ENCODE assay signal across 10 cellular contexts in genomic region chr2:188984126-188984525, GRCh38. TPM values are rescaled to one million over a fixed set of nuclear protein-coding genes. Genes with fewer than 3 reads are reported as not detected.
DNase-seq lines count a peak whose midpoint lies in the region; ATAC-seq and TF ChIP-seq lines count a peak whose summit lies in the region.
"Had no signal": no experiment of that assay in that cellular context is flagged by ENCODE, and none has a peak within 500 bp of the region (broad histone marks: within the 10 kb centered on the region; RNA-seq: fewer than 3 reads in every experiment).

No MANE protein-coding gene starts in this region.

- POLR2A ChIA-PET in SK-N-SH (lab: Yijun Ruan, JAX), result no interaction called here
- POLR2A ChIA-PET in activated CD4-positive, alpha-beta T cell treated with anti-CD3 and anti-CD28 coated beads for 36 hours (lab: Charles Lee), result no interaction called here

- ATAC-seq in foreskin keratinocyte (no peak), HG03039 (IDR thresholded peaks at IDR 0.05; ENCODE audit: unreplicated experiment) (no peak)
- no peak for ATAC-seq in activated CD4-positive, alpha-beta T cell treated with anti-CD3 and anti-CD28 coated beads for 36 hours

- peaks cover 89% of the 10 kb centered on the region for H3K79me2 ChIP-seq in SK-N-SH (ENCODE audit: insufficient read depth)
- H3K79me2 ChIP-seq in smooth muscle cell (ENCODE audit: low read depth), result peaks cover 99% of the 10 kb centered on the region

- no peaks in the 10 kb centered on the region for H3K27me3 Mint-ChIP-seq in activated CD4-positive, alpha-beta T cell treated with anti-CD3 and anti-CD28 coated beads for 36 hours
- H3K27me3 Mint-ChIP-seq: dendritic cell treated with granulocyte-macrophage colony-stimulating factor and Interleukin-4, amounts not matched to agents 40 ng/mL and 50 ng/mL, for 4 days had no signal

- H3K27me3 ChIP-seq in SK-N-SH (ENCODE audit: insufficient read depth), result no peaks in the 10 kb centered on the region
- H3K27me3 ChIP-seq in foreskin keratinocyte, result no peaks in the 10 kb centered on the region
- H3K27me3 ChIP-seq in smooth muscle cell (ENCODE audit: low read depth), result no peaks in the 10 kb centered on the region
- H3K27me3 ChIP-seq: SJCRH30 had no signal

- H3K27ac Mint-ChIP-seq in activated CD4-positive, alpha-beta T cell treated with anti-CD3 and anti-CD28 coated beads for 36 hours, result no peak overlapping the region
- H3K27ac Mint-ChIP-seq: dendritic cell treated with granulocyte-macrophage colony-stimulating factor and Interleukin-4, amounts not matched to agents 40 ng/mL and 50 ng/mL, for 4 days had no signal

- no peaks in the 10 kb centered on the region for H3K9me2 ChIP-seq in SK-N-SH

- peak overlapping the region; percentile 96 for H3K9ac ChIP-seq in SK-N-SH
- H3K9ac ChIP-seq in smooth muscle cell (ENCODE audit: low read depth), result peak overlapping the region; percentile 93

- H3K4me1 Mint-ChIP-seq in activated CD4-positive, alpha-beta T cell treated with anti-CD3 and anti-CD28 coated beads for 36 hours, result peaks cover 4% of the 10 kb centered on the region

- peaks cover 88% of the 10 kb centered on the region for H3F3A ChIP-seq in SK-N-SH (replicated peaks; ENCODE audit: insufficient read depth)
- peaks cover 72% of the 10 kb centered on the region for H3F3A ChIP-seq in smooth muscle cell (ENCODE audit: low read depth)

- TF ChIP-seq CTCF in SK-N-SH (IDR thresholded peaks at IDR 0.05) (peak; percentile 61), foreskin keratinocyte (conservative IDR thresholded peaks at IDR 0.05) (peak; percentile 62), smooth muscle cell (IDR thresholded peaks at IDR 0.05; ENCODE audit: borderline replicate concordance, insufficient read depth, poor library complexity, severe bottlenecking) (peak; percentile 48)

- H2AFZ ChIP-seq in SK-N-SH (ENCODE audit: low read depth), result no peak overlapping the region
- H2AFZ ChIP-seq in smooth muscle cell (ENCODE audit: low read depth), result no peak overlapping the region

- H3K4me3 Mint-ChIP-seq in activated CD4-positive, alpha-beta T cell treated with anti-CD3 and anti-CD28 coated beads for 36 hours, result no peak overlapping the region
- H3K4me3 Mint-ChIP-seq: dendritic cell treated with granulocyte-macrophage colony-stimulating factor and Interleukin-4, amounts not matched to agents 40 ng/mL and 50 ng/mL, for 4 days had no signal

- no peak for TF ChIP-seq EP300 in SK-N-SH (IDR thresholded peaks at IDR 0.05; ENCODE audit: borderline replicate concordance in 1 of 2, low read depth in 1 of 2, low read length in 1 of 2)

- peak; percentile 60 for DNase-seq in GM04504 (ENCODE audit: low read depth)
- DNase-seq in SK-N-SH, result no peak
- no peak for DNase-seq in foreskin keratinocyte
- no peak for DNase-seq in smooth muscle cell (lab: John Stamatoyannopoulos, UW; ENCODE audit: unreplicated experiment)
- no peak for DNase-seq in iPS-NIHi11 (ENCODE audit: low spot score)
- no peak for DNase-seq in activated CD4-positive, alpha-beta T cell treated with anti-CD3 and anti-CD28 coated beads for 36 hours
- DNase-seq in NOMO-1 (lab: John Stamatoyannopoulos, UW; ENCODE audit: unreplicated experiment in 2 of 2), result no peak

- H3K27ac ChIP-seq in SK-N-SH (ENCODE audit: low read depth in 2 of 2, low read length in 1 of 2) (peak overlapping the region; percentile 99 to 100), foreskin keratinocyte (no peak overlapping the region), smooth muscle cell (ENCODE audit: low read depth) (peak overlapping the region; percentile 98)
- H3K27ac ChIP-seq: SJCRH30 had no signal

- peaks cover 49 to 79% of the 10 kb centered on the region in 2 experiments for H3K36me3 ChIP-seq in SK-N-SH (replicated peaks in 1 of 2; ENCODE audit: control insufficient read depth in 1 of 2, insufficient read depth in 2 of 2, low read length in 1 of 2)
- peaks cover 23% of the 10 kb centered on the region for H3K36me3 ChIP-seq in smooth muscle cell (ENCODE audit: low read depth)
- H3K36me3 ChIP-seq: SJCRH30 had no signal

- no peaks in the 10 kb centered on the region for H4K20me1 ChIP-seq in SK-N-SH (ENCODE audit: insufficient read depth)
- peaks cover 22% of the 10 kb centered on the region for H4K20me1 ChIP-seq in smooth muscle cell (ENCODE audit: low read depth)

- H3K9me3 ChIP-seq in SK-N-SH, result no peaks in the 10 kb centered on the region
- no peaks in the 10 kb centered on the region for H3K9me3 ChIP-seq in smooth muscle cell (replicated peaks; ENCODE audit: low read depth)
- H3K9me3 ChIP-seq: SJCRH30 had no signal

- TF ChIP-seq RAD21 in SK-N-SH (IDR thresholded peaks at IDR 0.05; ENCODE audit: low read length), result peak; percentile 65

- no peaks in the 10 kb centered on the region for H3K36me3 Mint-ChIP-seq in activated CD4-positive, alpha-beta T cell treated with anti-CD3 and anti-CD28 coated beads for 36 hours (ENCODE audit: low read depth)

- H3K4me3 ChIP-seq in SK-N-SH (ENCODE audit: low read depth in 2 of 2, low read length in 1 of 2), result no peak overlapping the region
- peak overlapping the region; percentile 91 for H3K4me3 ChIP-seq in smooth muscle cell
- H3K4me3 ChIP-seq: SJCRH30 had no signal

- no peaks in the 10 kb centered on the region for H3K9me3 Mint-ChIP-seq in activated CD4-positive, alpha-beta T cell treated with anti-CD3 and anti-CD28 coated beads for 36 hours (ENCODE audit: low read depth)
- H3K9me3 Mint-ChIP-seq: dendritic cell treated with granulocyte-macrophage colony-stimulating factor and Interleukin-4, amounts not matched to agents 40 ng/mL and 50 ng/mL, for 4 days had no signal

- H3K4me2 ChIP-seq in SK-N-SH, result peak overlapping the region; percentile 56; the same call in 1 of the 2 replicates
- H3K4me2 ChIP-seq in smooth muscle cell, result peak overlapping the region; percentile 92

- CTCF ChIA-PET in SK-N-SH (lab: Yijun Ruan, JAX), result interaction anchor here (0.9 to 4.7 kb wide), 13 partner anchors 9 to 1489 kb away, joined by 3 to 32 read pairs (median 4); partner anchors contain the start of gene COL3A1
- CTCF ChIA-PET in activated CD4-positive, alpha-beta T cell treated with anti-CD3 and anti-CD28 coated beads for 36 hours (lab: Charles Lee), result interaction anchor here (1.1 kb wide), 1 partner anchor 460 kb away, joined by 4 read pairs; no protein-coding TSS in a partner anchor

- intact Hi-C loops in activated CD4-positive, alpha-beta T cell treated with anti-CD3 and anti-CD28 coated beads for 36 hours (cut with DNase I, micrococcal nuclease), result loop anchor here in 1 of 2 experiments (10.0 kb wide), 1 partner anchor 459 kb away; no protein-coding TSS in a partner anchor

- H3K4me1 ChIP-seq in SK-N-SH (ENCODE audit: control insufficient read depth in 1 of 2, insufficient read depth in 2 of 2, low read depth in 1 of 2, low read length in 1 of 2), result peaks cover 15 to 51% of the 10 kb centered on the region in 2 experiments
- no peaks in the 10 kb centered on the region for H3K4me1 ChIP-seq in foreskin keratinocyte
- H3K4me1 ChIP-seq in smooth muscle cell (ENCODE audit: low read depth), result peaks cover 70% of the 10 kb centered on the region

TF ChIP-seq in SK-N-SH, 30 proteins besides CTCF, POLR2A, EP300 and RAD21 (continues in another document):
- TF ChIP-seq, protein P1, sequence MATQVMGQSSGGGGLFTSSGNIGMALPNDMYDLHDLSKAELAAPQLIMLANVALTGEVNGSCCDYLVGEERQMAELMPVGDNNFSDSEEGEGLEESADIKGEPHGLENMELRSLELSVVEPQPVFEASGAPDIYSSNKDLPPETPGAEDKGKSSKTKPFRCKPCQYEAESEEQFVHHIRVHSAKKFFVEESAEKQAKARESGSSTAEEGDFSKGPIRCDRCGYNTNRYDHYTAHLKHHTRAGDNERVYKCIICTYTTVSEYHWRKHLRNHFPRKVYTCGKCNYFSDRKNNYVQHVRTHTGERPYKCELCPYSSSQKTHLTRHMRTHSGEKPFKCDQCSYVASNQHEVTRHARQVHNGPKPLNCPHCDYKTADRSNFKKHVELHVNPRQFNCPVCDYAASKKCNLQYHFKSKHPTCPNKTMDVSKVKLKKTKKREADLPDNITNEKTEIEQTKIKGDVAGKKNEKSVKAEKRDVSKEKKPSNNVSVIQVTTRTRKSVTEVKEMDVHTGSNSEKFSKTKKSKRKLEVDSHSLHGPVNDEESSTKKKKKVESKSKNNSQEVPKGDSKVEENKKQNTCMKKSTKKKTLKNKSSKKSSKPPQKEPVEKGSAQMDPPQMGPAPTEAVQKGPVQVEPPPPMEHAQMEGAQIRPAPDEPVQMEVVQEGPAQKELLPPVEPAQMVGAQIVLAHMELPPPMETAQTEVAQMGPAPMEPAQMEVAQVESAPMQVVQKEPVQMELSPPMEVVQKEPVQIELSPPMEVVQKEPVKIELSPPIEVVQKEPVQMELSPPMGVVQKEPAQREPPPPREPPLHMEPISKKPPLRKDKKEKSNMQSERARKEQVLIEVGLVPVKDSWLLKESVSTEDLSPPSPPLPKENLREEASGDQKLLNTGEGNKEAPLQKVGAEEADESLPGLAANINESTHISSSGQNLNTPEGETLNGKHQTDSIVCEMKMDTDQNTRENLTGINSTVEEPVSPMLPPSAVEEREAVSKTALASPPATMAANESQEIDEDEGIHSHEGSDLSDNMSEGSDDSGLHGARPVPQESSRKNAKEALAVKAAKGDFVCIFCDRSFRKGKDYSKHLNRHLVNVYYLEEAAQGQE (IDR thresholded peaks at IDR 0.05; ENCODE audit: low read depth, low read length), result no peak
- TF ChIP-seq ZBTB33 (IDR thresholded peaks at IDR 0.05; ENCODE audit: borderline replicate concordance, low read depth) (no peak), TAF1 (IDR thresholded peaks at IDR 0.05; ENCODE audit: borderline replicate concordance, low read depth, low read length) (no peak)

RNA-seq across cellular contexts. Expression of gene COL3A1, which starts 10.0 kb away (rescaled TPM):
- polyA plus RNA-seq in SK-N-SH (2012; rRNA removed) (900 and 987 TPM in 2 replicates), foreskin keratinocyte (0.03 and 0.06 TPM in 2 replicates), smooth muscle cell (9,077 and 11,807 TPM in 2 replicates)
- 795 and 912 TPM in 2 replicates for polyA plus RNA-seq in SK-N-SH (2012; cell fraction: cytosol; rRNA removed)
- polyA plus RNA-seq in SK-N-SH (2012; cell fraction: nucleus; rRNA removed), result 770 and 1,016 TPM in 2 replicates
- total RNA-seq in foreskin keratinocyte (0.04 and 0.24 TPM in 2 replicates), smooth muscle cell (10,359 and 12,824 TPM in 2 replicates)
- total RNA-seq in activated CD4-positive, alpha-beta T cell treated with anti-CD3 and anti-CD28 coated beads for 36 hours, result under 1 TPM; 0.05 to 0.12 TPM

Comparison
In these comparisons a context has a peak if more than half of its experiments do, and no peak if none do; other contexts are left out.
1. RNA of gene COL3A1, which starts 10.0 kb away (total RNA-seq): 10,359 to 12,824 TPM in smooth muscle cell; 0.05 to 0.12 TPM in activated CD4-positive, alpha-beta T cell treated with anti-CD3 and anti-CD28 coated beads for 36 hours and 0.04 to 0.24 TPM in foreskin keratinocyte; every median in the first group is over 1,000 times any median in the second.
2. Peak in every context shown above with its lines, with median percentiles within 50 percentile points of each other: CTCF ChIP-seq.